27 cellular contexts compared by ENCODE assay signal in the genomic region with DNA sequence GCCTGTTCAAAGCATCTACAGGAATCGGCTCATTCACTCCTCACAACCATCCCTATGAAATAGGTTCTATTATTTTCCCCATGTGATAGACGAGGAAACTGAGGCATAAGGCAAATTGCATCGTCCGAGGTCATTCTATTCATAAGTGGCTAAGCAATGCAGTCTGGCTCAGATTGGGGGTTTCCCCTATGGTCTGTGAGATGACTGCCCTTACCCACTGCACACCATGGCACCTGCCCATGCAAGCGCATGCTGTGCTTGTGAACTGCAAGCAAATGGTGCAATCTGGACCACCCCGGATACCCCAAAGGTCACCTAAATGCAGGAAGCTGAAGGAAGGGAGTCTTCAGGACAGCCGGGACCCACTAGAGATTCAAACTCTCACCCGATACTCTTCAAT.
A peak's percentile ranks its signal among the peaks of the same experiment; 100 is the strongest.
DNase-seq lines count a peak whose midpoint lies in the region; ATAC-seq, FAIRE-seq and TF ChIP-seq lines count a peak whose summit lies in the region.
"Had no signal": no experiment of that assay in that cellular context is flagged by ENCODE, and none has a peak within 500 bp of the region (broad histone marks: within the 10 kb centered on the region; RNA-seq: fewer than 3 reads in every experiment).

No MANE protein-coding gene starts in this region.

- H3K4me1 ChIP-seq in kidney (ENCODE audit: control insufficient read depth in 1 of 2, insufficient read depth in 1 of 2, low read depth in 1 of 2, low read length in 2 of 2): no peaks in the 10 kb centered on the region
- no peaks in the 10 kb centered on the region for H3K4me1 ChIP-seq in upper lobe of right lung
- H3K4me1 ChIP-seq: BLaER1 had no signal

- ATAC-seq in upper lobe of right lung: no peak
- no peak for ATAC-seq in natural killer cell treated with Interleukin-12 subunit alpha and Interleukin-12 subunit beta and Interleukin-15 and Interleukin-18, amount 100 ng/mL, for 72 hours
- ATAC-seq in activated T-cell treated with anti-CD3 and anti-CD28 coated beads, Interleukin-2, amount 50 U/mL, for 72 hours (replicated peaks in 1 of 2): no peak

- no peak overlapping the region for H3K4me3 Mint-ChIP-seq in natural killer cell treated with Interleukin-12 subunit alpha and Interleukin-12 subunit beta and Interleukin-15 and Interleukin-18, amount 100 ng/mL, for 72 hours
- H3K4me3 Mint-ChIP-seq in activated T-cell treated with anti-CD3 and anti-CD28 coated beads, Interleukin-2, amount 50 U/mL, for 72 hours: no peak overlapping the region
- H3K4me3 Mint-ChIP-seq: CD14-positive monocyte; CD4-positive, alpha-beta memory T cell; CD4-positive, CD25-positive, alpha-beta regulatory T cell; CD8-positive, alpha-beta memory T cell had no signal

- H3K9me3 Mint-ChIP-seq in natural killer cell treated with Interleukin-12 subunit alpha and Interleukin-12 subunit beta and Interleukin-15 and Interleukin-18, amount 100 ng/mL, for 72 hours: no peaks in the 10 kb centered on the region
- no peaks in the 10 kb centered on the region for H3K9me3 Mint-ChIP-seq in activated T-cell treated with anti-CD3 and anti-CD28 coated beads, Interleukin-2, amount 50 U/mL, for 72 hours
- H3K9me3 Mint-ChIP-seq: CD4-positive, alpha-beta memory T cell; CD4-positive, CD25-positive, alpha-beta regulatory T cell had no signal

- no peaks in the 10 kb centered on the region for H3K4me1 Mint-ChIP-seq in natural killer cell treated with Interleukin-12 subunit alpha and Interleukin-12 subunit beta and Interleukin-15 and Interleukin-18, amount 100 ng/mL, for 72 hours (ENCODE audit: low read depth in 2 of 2)
- H3K4me1 Mint-ChIP-seq in activated T-cell treated with anti-CD3 and anti-CD28 coated beads, Interleukin-2, amount 50 U/mL, for 72 hours (ENCODE audit: low read depth): no peaks in the 10 kb centered on the region
- H3K4me1 Mint-ChIP-seq: CD14-positive monocyte; CD4-positive, alpha-beta memory T cell; CD8-positive, alpha-beta memory T cell had no signal

- no peaks in the 10 kb centered on the region for H3K36me3 Mint-ChIP-seq in natural killer cell treated with Interleukin-12 subunit alpha and Interleukin-12 subunit beta and Interleukin-15 and Interleukin-18, amount 100 ng/mL, for 72 hours
- H3K36me3 Mint-ChIP-seq in activated T-cell treated with anti-CD3 and anti-CD28 coated beads, Interleukin-2, amount 50 U/mL, for 72 hours (ENCODE audit: insufficient read depth in 2 of 2): no peaks in the 10 kb centered on the region
- H3K36me3 Mint-ChIP-seq: CD14-positive monocyte; CD4-positive, alpha-beta memory T cell; CD4-positive, CD25-positive, alpha-beta regulatory T cell had no signal

- no peak overlapping the region for H3K9ac ChIP-seq in kidney (ENCODE audit: low read length in 2 of 2)
- H3K9ac ChIP-seq: BLaER1 had no signal

- H3K4me3 ChIP-seq in kidney (ENCODE audit: low read length in 2 of 2) (no peak overlapping the region), upper lobe of right lung (no peak overlapping the region)
- H3K4me3 ChIP-seq: BLaER1 had no signal

- H3K36me3 ChIP-seq in kidney (ENCODE audit: control insufficient read depth in 1 of 2, insufficient read depth in 2 of 2, low read length in 2 of 2): no peaks in the 10 kb centered on the region
- H3K36me3 ChIP-seq in upper lobe of right lung: no peaks in the 10 kb centered on the region
- H3K36me3 ChIP-seq: BE2C had no signal

- peak; percentile 82 for FAIRE-seq in HTR-8/SVneo (lab: Jason Lieb, UNC)
- no peak for FAIRE-seq in kidney (lab: Jason Lieb, UNC)
- FAIRE-seq: A204.1, G401.6, GM12891, GM19239 had no signal

- intact Hi-C loops in kidney (cut with DNase I): no loop called here
- intact Hi-C loops in upper lobe of right lung (cut with DNase I): no loop called here

- no peaks in the 10 kb centered on the region for H3K9me3 ChIP-seq in kidney (ENCODE audit: control insufficient read depth in 1 of 2, low read length in 2 of 2)
- no peaks in the 10 kb centered on the region for H3K9me3 ChIP-seq in upper lobe of right lung
- H3K9me3 ChIP-seq: BE2C, BLaER1 had no signal

- no peak overlapping the region for H3K27ac ChIP-seq in kidney (ENCODE audit: low read depth in 2 of 2, low read length in 2 of 2)
- H3K27ac ChIP-seq in upper lobe of right lung: no peak overlapping the region
- H3K27ac ChIP-seq: BLaER1 had no signal

- DNase-seq in HTR-8/SVneo (ENCODE audit: insufficient read length, low spot score): no peak
- peak; percentile 1 for DNase-seq in kidney
- DNase-seq in upper lobe of right lung: peak; percentile 13
- no peak for DNase-seq in natural killer cell treated with Interleukin-12 subunit alpha and Interleukin-12 subunit beta and Interleukin-15 and Interleukin-18, amount 100 ng/mL, for 72 hours (ENCODE audit: low spot score)
- DNase-seq in activated T-cell treated with anti-CD3 and anti-CD28 coated beads, Interleukin-2, amount 50 U/mL, for 72 hours: no peak
- no peak for DNase-seq in GF-D8 (lab: John Stamatoyannopoulos, UW)
- no peak for DNase-seq in NCI-H187 (lab: John Stamatoyannopoulos, UW)
- DNase-seq: 8988T; ACHN; BE2C; C1 segment of cervical spinal cord; CD4-positive, alpha-beta memory T cell; CD4-positive, CD25-positive, alpha-beta regulatory T cell; CD8-positive, alpha-beta memory T cell; COR-L47; DMS 273 treated with DMSO at 0.1 percent for 48 hours; DMS153; DMS53; DMS79; DND-41; EL had no signal

- TF ChIP-seq CTCF in kidney (IDR thresholded peaks at IDR 0.05; ENCODE audit: borderline replicate concordance, extremely low read depth, insufficient read depth) (no peak), upper lobe of right lung (IDR thresholded peaks at IDR 0.05) (no peak)

- H3K27me3 ChIP-seq in upper lobe of right lung: no peaks in the 10 kb centered on the region
- H3K27me3 ChIP-seq: BE2C, BLaER1 had no signal

- H3K27me3 Mint-ChIP-seq in natural killer cell treated with Interleukin-12 subunit alpha and Interleukin-12 subunit beta and Interleukin-15 and Interleukin-18, amount 100 ng/mL, for 72 hours: no peaks in the 10 kb centered on the region
- no peaks in the 10 kb centered on the region for H3K27me3 Mint-ChIP-seq in activated T-cell treated with anti-CD3 and anti-CD28 coated beads, Interleukin-2, amount 50 U/mL, for 72 hours (ENCODE audit: low read depth)
- H3K27me3 Mint-ChIP-seq: CD4-positive, alpha-beta memory T cell; CD4-positive, CD25-positive, alpha-beta regulatory T cell had no signal

- no peak overlapping the region for H3K27ac Mint-ChIP-seq in natural killer cell treated with Interleukin-12 subunit alpha and Interleukin-12 subunit beta and Interleukin-15 and Interleukin-18, amount 100 ng/mL, for 72 hours
- H3K27ac Mint-ChIP-seq in activated T-cell treated with anti-CD3 and anti-CD28 coated beads, Interleukin-2, amount 50 U/mL, for 72 hours: no peak overlapping the region
- H3K27ac Mint-ChIP-seq: CD14-positive monocyte; CD4-positive, alpha-beta memory T cell; CD8-positive, alpha-beta memory T cell had no signal

Comparison
In these comparisons a context has a peak if more than half of its experiments do, and no peak if none do; other contexts are left out.
1. DNase-seq: peak in kidney (single experiment) and upper lobe of right lung (single experiment); none in HTR-8/SVneo (single experiment), natural killer cell treated with Interleukin-12 subunit alpha and Interleukin-12 subunit beta and Interleukin-15 and Interleukin-18, amount 100 ng/mL, for 72 hours (single experiment), activated T-cell treated with anti-CD3 and anti-CD28 coated beads, Interleukin-2, amount 50 U/mL, for 72 hours (0 of 2), GF-D8 (single experiment) and NCI-H187 (0 of 2).